Comparison of ENCODE assay signal across 26 cellular contexts in genomic region chr2:169230204-169230603, GRCh38.
"Had no signal": no experiment of that assay in that cellular context is flagged by ENCODE, and none has a peak within 500 bp of the region (broad histone marks: within the 10 kb centered on the region; RNA-seq: fewer than 3 reads in every experiment).

No MANE protein-coding gene starts in this region.

- ATAC-seq: effector memory CD8-positive, alpha-beta T cell; esophagus mucosa; gastrocnemius medialis; heart right ventricle; left cardiac atrium; left lung; left ventricle myocardium superior; lower lobe of right lung had no signal

- H3K4me1 ChIP-seq: colonic mucosa, esophagus squamous epithelium, gastrocnemius medialis, heart right ventricle, left lung, lower lobe of right lung had no signal

- H3K27me3 ChIP-seq: colonic mucosa, esophagus squamous epithelium, gastrocnemius medialis, left lung had no signal

- H3K27ac Mint-ChIP-seq: dendritic cell treated with granulocyte-macrophage colony-stimulating factor and Interleukin-4, amounts not matched to agents 40 ng/mL and 50 ng/mL, for 4 days; effector memory CD8-positive, alpha-beta T cell; endodermal cell had no signal

- H3K4me3 Mint-ChIP-seq: dendritic cell treated with granulocyte-macrophage colony-stimulating factor and Interleukin-4, amounts not matched to agents 40 ng/mL and 50 ng/mL, for 4 days; effector memory CD8-positive, alpha-beta T cell; endodermal cell had no signal

- H3K9me3 Mint-ChIP-seq: dendritic cell treated with granulocyte-macrophage colony-stimulating factor and Interleukin-4, amounts not matched to agents 40 ng/mL and 50 ng/mL, for 4 days; effector memory CD8-positive, alpha-beta T cell; endodermal cell had no signal

- H3K9me3 ChIP-seq: colonic mucosa, esophagus squamous epithelium, gastrocnemius medialis, heart right ventricle, left lung, lower lobe of right lung had no signal

- H3K36me3 ChIP-seq: colonic mucosa, esophagus squamous epithelium, gastrocnemius medialis, heart right ventricle, left lung, lower lobe of right lung had no signal

- H3K27me3 Mint-ChIP-seq: dendritic cell treated with granulocyte-macrophage colony-stimulating factor and Interleukin-4, amounts not matched to agents 40 ng/mL and 50 ng/mL, for 4 days had no signal

- FAIRE-seq: endometrium, islet of Langerhans, keratinocyte had no signal

- H3K27ac ChIP-seq: colonic mucosa, epithelial cell of prostate, esophagus squamous epithelium, gastrocnemius medialis, heart right ventricle, left lung, lower lobe of right lung had no signal

- DNase-seq: colonic mucosa; cortex of kidney; effector CD8-positive, alpha-beta T cell; effector memory CD8-positive, alpha-beta T cell; endodermal cell; erythroblast; esophagus squamous epithelium; foreskin fibroblast; foreskin melanocyte; gastrocnemius medialis; glutamatergic neuron; head of caudate nucleus; heart right ventricle; hippocampal formation; left cardiac atrium; left lung; left ventricle myocardium superior; lower lobe of right lung; mesenchymal stem cell; midbrain had no signal

- H3K4me3 ChIP-seq: colonic mucosa, esophagus squamous epithelium, gastrocnemius medialis, heart right ventricle, left lung, lower lobe of right lung had no signal
